1 cellular context compared by ENCODE assay signal in the genomic region with DNA sequence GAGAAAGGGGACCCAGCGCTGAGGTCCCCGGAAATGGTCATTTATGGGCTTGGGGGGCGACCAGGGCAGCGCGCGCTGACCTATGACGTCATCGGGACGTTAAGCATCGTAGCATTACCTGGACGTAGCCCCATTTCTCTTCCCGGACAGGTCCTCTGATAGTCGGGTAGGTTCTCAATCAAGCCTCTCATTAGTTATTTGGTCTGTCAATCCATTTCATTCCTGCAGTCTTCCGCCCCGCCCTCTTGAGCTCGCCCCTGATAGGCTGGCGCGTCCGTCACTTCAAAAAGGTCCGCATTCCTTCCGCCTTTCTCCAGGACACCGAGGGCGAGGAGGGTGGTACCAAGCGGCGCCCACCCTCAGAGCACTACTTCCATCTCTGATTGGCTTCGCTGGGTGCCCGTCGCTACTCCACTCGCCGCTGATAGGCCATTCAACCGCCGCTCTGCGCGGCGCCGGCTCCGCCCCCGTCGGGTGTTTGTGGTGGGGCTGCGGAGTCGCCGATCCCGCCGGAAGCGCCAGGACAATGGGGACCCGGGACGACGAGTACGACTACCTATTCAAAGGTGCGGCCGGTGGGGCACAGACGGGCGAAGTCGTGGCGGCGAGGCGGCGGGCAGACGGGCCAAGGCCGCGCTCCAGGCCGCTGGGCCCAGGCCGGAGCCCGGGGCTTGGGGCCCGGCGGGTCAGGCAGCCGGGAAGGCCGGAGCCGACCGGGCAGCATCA.
TF ChIP-seq lines count a peak whose summit lies in the region.

A gene (plus strand): TSS at position 470 of the 726 bp plus-strand sequence. CDS start 57 bp downstream, at position 527.

TF ChIP-seq in WTC11, 78 proteins besides CTCF, POLR2A, EP300 and RAD21 (continued from another document and continues in another):
- TF ChIP-seq, protein P1, sequence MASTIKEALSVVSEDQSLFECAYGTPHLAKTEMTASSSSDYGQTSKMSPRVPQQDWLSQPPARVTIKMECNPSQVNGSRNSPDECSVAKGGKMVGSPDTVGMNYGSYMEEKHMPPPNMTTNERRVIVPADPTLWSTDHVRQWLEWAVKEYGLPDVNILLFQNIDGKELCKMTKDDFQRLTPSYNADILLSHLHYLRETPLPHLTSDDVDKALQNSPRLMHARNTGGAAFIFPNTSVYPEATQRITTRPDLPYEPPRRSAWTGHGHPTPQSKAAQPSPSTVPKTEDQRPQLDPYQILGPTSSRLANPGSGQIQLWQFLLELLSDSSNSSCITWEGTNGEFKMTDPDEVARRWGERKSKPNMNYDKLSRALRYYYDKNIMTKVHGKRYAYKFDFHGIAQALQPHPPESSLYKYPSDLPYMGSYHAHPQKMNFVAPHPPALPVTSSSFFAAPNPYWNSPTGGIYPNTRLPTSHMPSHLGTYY (CRISPR knock-in tag; IDR thresholded peaks at IDR 0.05), result no peak
- TF ChIP-seq, protein P2, sequence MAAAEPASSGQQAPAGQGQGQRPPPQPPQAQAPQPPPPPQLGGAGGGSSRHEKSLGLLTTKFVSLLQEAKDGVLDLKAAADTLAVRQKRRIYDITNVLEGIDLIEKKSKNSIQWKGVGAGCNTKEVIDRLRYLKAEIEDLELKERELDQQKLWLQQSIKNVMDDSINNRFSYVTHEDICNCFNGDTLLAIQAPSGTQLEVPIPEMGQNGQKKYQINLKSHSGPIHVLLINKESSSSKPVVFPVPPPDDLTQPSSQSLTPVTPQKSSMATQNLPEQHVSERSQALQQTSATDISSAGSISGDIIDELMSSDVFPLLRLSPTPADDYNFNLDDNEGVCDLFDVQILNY (CRISPR knock-in tag; IDR thresholded peaks at IDR 0.05), result peak; percentile 66; the same call in 1 of the 2 replicates
- TF ChIP-seq CREB1 (CRISPR knock-in tag; IDR thresholded peaks at IDR 0.05), result no peak
- no peak for TF ChIP-seq ZNF317 (CRISPR knock-in tag; IDR thresholded peaks at IDR 0.05; ENCODE audit: borderline replicate concordance, low read depth)
- TF ChIP-seq, protein P3, sequence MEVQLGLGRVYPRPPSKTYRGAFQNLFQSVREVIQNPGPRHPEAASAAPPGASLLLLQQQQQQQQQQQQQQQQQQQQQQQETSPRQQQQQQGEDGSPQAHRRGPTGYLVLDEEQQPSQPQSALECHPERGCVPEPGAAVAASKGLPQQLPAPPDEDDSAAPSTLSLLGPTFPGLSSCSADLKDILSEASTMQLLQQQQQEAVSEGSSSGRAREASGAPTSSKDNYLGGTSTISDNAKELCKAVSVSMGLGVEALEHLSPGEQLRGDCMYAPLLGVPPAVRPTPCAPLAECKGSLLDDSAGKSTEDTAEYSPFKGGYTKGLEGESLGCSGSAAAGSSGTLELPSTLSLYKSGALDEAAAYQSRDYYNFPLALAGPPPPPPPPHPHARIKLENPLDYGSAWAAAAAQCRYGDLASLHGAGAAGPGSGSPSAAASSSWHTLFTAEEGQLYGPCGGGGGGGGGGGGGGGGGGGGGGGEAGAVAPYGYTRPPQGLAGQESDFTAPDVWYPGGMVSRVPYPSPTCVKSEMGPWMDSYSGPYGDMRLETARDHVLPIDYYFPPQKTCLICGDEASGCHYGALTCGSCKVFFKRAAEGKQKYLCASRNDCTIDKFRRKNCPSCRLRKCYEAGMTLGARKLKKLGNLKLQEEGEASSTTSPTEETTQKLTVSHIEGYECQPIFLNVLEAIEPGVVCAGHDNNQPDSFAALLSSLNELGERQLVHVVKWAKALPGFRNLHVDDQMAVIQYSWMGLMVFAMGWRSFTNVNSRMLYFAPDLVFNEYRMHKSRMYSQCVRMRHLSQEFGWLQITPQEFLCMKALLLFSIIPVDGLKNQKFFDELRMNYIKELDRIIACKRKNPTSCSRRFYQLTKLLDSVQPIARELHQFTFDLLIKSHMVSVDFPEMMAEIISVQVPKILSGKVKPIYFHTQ (CRISPR knock-in tag; IDR thresholded peaks at IDR 0.05), result no peak; the same call in 1 of the 2 replicates
- TF ChIP-seq ZNF263 (CRISPR knock-in tag; IDR thresholded peaks at IDR 0.05; ENCODE audit: low read depth), result no peak
- TF ChIP-seq, protein P4, sequence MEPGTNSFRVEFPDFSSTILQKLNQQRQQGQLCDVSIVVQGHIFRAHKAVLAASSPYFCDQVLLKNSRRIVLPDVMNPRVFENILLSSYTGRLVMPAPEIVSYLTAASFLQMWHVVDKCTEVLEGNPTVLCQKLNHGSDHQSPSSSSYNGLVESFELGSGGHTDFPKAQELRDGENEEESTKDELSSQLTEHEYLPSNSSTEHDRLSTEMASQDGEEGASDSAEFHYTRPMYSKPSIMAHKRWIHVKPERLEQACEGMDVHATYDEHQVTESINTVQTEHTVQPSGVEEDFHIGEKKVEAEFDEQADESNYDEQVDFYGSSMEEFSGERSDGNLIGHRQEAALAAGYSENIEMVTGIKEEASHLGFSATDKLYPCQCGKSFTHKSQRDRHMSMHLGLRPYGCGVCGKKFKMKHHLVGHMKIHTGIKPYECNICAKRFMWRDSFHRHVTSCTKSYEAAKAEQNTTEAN (CRISPR knock-in tag; IDR thresholded peaks at IDR 0.05), result no peak
- peak; percentile 100 for TF ChIP-seq NFYB (CRISPR knock-in tag; conservative IDR thresholded peaks at IDR 0.05; ENCODE audit: low read depth)
- no peak for TF ChIP-seq NFE2L1 (CRISPR knock-in tag; IDR thresholded peaks at IDR 0.05)
- TF ChIP-seq GTF2I (CRISPR knock-in tag; conservative IDR thresholded peaks at IDR 0.05), result no peak
- TF ChIP-seq, protein P5, sequence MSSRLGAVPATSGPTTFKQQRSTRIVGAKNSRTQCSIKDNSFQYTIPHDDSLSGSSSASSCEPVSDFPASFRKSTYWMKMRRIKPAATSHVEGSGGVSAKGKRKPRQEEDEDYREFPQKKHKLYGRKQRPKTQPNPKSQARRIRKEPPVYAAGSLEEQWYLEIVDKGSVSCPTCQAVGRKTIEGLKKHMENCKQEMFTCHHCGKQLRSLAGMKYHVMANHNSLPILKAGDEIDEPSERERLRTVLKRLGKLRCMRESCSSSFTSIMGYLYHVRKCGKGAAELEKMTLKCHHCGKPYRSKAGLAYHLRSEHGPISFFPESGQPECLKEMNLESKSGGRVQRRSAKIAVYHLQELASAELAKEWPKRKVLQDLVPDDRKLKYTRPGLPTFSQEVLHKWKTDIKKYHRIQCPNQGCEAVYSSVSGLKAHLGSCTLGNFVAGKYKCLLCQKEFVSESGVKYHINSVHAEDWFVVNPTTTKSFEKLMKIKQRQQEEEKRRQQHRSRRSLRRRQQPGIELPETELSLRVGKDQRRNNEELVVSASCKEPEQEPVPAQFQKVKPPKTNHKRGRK (CRISPR knock-in tag; IDR thresholded peaks at IDR 0.05; ENCODE audit: borderline replicate concordance), result no peak
- TF ChIP-seq, protein P6, sequence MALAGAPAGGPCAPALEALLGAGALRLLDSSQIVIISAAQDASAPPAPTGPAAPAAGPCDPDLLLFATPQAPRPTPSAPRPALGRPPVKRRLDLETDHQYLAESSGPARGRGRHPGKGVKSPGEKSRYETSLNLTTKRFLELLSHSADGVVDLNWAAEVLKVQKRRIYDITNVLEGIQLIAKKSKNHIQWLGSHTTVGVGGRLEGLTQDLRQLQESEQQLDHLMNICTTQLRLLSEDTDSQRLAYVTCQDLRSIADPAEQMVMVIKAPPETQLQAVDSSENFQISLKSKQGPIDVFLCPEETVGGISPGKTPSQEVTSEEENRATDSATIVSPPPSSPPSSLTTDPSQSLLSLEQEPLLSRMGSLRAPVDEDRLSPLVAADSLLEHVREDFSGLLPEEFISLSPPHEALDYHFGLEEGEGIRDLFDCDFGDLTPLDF (CRISPR knock-in tag; IDR thresholded peaks at IDR 0.05), result no peak
- TF ChIP-seq, protein P7, sequence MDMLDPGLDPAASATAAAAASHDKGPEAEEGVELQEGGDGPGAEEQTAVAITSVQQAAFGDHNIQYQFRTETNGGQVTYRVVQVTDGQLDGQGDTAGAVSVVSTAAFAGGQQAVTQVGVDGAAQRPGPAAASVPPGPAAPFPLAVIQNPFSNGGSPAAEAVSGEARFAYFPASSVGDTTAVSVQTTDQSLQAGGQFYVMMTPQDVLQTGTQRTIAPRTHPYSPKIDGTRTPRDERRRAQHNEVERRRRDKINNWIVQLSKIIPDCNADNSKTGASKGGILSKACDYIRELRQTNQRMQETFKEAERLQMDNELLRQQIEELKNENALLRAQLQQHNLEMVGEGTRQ (CRISPR knock-in tag; IDR thresholded peaks at IDR 0.05), result peak; percentile 14; the same call in 1 of the 2 replicates
- TF ChIP-seq JUN (CRISPR knock-in tag; IDR thresholded peaks at IDR 0.05), result 0 out of 2 replicates have a peak, but pooled peaks have one; percentile 34
- TF ChIP-seq ZNF423 (CRISPR knock-in tag; IDR thresholded peaks at IDR 0.05), result no peak
- TF ChIP-seq FOXK1 (CRISPR knock-in tag; IDR thresholded peaks at IDR 0.05), result peak; percentile 52
- TF ChIP-seq FOXJ3 (CRISPR knock-in tag; IDR thresholded peaks at IDR 0.05; ENCODE audit: borderline replicate concordance), result no peak
- TF ChIP-seq PRRX2 (CRISPR knock-in tag; IDR thresholded peaks at IDR 0.05), result no peak
- TF ChIP-seq NR1H2 (CRISPR knock-in tag; IDR thresholded peaks at IDR 0.05), result no peak
- peak; percentile 87 for TF ChIP-seq SP1 (CRISPR knock-in tag; conservative IDR thresholded peaks at IDR 0.05)
- TF ChIP-seq CBFB (CRISPR knock-in tag; IDR thresholded peaks at IDR 0.05; ENCODE audit: low read depth), result 0 out of 2 replicates have a peak, but pooled peaks have one; percentile 23
- no peak for TF ChIP-seq ATF1 (CRISPR knock-in tag; IDR thresholded peaks at IDR 0.05)
- no peak for TF ChIP-seq GRHL2 (CRISPR knock-in tag; IDR thresholded peaks at IDR 0.05; ENCODE audit: insufficient replicate concordance, severe bottlenecking)
- TF ChIP-seq, protein P8, sequence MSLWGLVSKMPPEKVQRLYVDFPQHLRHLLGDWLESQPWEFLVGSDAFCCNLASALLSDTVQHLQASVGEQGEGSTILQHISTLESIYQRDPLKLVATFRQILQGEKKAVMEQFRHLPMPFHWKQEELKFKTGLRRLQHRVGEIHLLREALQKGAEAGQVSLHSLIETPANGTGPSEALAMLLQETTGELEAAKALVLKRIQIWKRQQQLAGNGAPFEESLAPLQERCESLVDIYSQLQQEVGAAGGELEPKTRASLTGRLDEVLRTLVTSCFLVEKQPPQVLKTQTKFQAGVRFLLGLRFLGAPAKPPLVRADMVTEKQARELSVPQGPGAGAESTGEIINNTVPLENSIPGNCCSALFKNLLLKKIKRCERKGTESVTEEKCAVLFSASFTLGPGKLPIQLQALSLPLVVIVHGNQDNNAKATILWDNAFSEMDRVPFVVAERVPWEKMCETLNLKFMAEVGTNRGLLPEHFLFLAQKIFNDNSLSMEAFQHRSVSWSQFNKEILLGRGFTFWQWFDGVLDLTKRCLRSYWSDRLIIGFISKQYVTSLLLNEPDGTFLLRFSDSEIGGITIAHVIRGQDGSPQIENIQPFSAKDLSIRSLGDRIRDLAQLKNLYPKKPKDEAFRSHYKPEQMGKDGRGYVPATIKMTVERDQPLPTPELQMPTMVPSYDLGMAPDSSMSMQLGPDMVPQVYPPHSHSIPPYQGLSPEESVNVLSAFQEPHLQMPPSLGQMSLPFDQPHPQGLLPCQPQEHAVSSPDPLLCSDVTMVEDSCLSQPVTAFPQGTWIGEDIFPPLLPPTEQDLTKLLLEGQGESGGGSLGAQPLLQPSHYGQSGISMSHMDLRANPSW (CRISPR knock-in tag; conservative IDR thresholded peaks at IDR 0.05; ENCODE audit: low read depth), result no peak
- TF ChIP-seq TEAD1 (CRISPR knock-in tag; IDR thresholded peaks at IDR 0.05), result peak; percentile 12
- TF ChIP-seq OVOL2 (CRISPR knock-in tag; IDR thresholded peaks at IDR 0.05; ENCODE audit: borderline replicate concordance), result no peak
- TF ChIP-seq SMAD4 (CRISPR knock-in tag; IDR thresholded peaks at IDR 0.05), result no peak
- TF ChIP-seq NR3C1 (CRISPR knock-in tag; conservative IDR thresholded peaks at IDR 0.05; ENCODE audit: low read depth), result no peak
- no peak for TF ChIP-seq GABPB1 (CRISPR knock-in tag; IDR thresholded peaks at IDR 0.05)
- no peak for TF ChIP-seq ZNF671 (CRISPR knock-in tag; IDR thresholded peaks at IDR 0.05)
- TF ChIP-seq MXD4 (CRISPR knock-in tag; IDR thresholded peaks at IDR 0.05; ENCODE audit: borderline replicate concordance), result no peak
- TF ChIP-seq, protein P9, sequence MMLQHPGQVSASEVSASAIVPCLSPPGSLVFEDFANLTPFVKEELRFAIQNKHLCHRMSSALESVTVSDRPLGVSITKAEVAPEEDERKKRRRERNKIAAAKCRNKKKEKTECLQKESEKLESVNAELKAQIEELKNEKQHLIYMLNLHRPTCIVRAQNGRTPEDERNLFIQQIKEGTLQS (CRISPR knock-in tag; conservative IDR thresholded peaks at IDR 0.05), result no peak
- TF ChIP-seq, protein P10, sequence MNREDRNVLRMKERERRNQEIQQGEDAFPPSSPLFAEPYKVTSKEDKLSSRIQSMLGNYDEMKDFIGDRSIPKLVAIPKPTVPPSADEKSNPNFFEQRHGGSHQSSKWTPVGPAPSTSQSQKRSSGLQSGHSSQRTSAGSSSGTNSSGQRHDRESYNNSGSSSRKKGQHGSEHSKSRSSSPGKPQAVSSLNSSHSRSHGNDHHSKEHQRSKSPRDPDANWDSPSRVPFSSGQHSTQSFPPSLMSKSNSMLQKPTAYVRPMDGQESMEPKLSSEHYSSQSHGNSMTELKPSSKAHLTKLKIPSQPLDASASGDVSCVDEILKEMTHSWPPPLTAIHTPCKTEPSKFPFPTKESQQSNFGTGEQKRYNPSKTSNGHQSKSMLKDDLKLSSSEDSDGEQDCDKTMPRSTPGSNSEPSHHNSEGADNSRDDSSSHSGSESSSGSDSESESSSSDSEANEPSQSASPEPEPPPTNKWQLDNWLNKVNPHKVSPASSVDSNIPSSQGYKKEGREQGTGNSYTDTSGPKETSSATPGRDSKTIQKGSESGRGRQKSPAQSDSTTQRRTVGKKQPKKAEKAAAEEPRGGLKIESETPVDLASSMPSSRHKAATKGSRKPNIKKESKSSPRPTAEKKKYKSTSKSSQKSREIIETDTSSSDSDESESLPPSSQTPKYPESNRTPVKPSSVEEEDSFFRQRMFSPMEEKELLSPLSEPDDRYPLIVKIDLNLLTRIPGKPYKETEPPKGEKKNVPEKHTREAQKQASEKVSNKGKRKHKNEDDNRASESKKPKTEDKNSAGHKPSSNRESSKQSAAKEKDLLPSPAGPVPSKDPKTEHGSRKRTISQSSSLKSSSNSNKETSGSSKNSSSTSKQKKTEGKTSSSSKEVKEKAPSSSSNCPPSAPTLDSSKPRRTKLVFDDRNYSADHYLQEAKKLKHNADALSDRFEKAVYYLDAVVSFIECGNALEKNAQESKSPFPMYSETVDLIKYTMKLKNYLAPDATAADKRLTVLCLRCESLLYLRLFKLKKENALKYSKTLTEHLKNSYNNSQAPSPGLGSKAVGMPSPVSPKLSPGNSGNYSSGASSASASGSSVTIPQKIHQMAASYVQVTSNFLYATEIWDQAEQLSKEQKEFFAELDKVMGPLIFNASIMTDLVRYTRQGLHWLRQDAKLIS (CRISPR knock-in tag; IDR thresholded peaks at IDR 0.05; ENCODE audit: borderline replicate concordance), result no peak
- TF ChIP-seq, protein P11, sequence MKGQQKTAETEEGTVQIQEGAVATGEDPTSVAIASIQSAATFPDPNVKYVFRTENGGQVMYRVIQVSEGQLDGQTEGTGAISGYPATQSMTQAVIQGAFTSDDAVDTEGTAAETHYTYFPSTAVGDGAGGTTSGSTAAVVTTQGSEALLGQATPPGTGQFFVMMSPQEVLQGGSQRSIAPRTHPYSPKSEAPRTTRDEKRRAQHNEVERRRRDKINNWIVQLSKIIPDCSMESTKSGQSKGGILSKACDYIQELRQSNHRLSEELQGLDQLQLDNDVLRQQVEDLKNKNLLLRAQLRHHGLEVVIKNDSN (CRISPR knock-in tag; IDR thresholded peaks at IDR 0.05), result no peak; the same call in 1 of the 2 replicates
- no peak for TF ChIP-seq SMAD3 (CRISPR knock-in tag; IDR thresholded peaks at IDR 0.05; ENCODE audit: borderline replicate concordance)
